ENCODE assay signal across 15 cellular contexts in the genomic region with DNA sequence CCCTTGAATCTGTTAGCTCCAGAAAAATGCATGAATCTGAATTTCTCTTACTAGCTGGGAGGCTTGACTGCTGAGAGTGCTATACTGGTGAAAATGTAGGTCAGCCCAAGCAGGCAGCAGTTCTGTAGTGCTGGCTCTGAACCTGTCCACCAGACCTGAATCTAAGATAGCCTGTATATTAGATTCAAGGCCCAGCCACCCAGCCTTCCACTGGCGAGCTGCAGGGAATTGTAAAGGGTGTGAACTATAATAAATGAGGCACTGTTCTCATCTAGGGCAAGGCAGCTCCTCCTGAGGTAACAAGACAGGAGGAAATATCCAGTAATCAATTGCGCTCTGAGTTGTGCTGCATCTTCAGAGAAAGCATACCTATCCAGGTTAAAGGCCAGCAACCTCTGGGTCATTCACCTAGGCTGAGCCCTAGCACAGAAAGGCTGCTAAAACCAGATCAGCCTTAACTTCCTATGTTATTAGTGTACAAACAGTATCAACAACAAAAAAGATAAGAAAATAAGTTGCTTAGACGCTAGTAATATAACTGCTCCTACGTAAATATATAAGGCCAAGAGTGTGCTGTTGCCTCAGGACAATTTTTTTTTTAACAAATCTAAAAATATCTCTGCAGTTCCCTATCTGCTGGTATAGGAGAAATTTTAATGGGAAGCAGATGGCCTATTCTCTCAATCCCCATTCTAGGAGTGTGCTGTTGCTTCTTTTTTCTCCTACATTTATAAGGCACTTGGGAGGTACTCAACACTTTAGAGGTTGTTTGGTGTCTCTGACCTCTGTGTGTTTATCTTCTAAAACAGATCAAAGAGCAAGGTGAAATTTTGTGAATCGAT.
A peak's percentile ranks its signal among the peaks of the same experiment; 100 is the strongest.
DNase-seq lines count a peak whose midpoint lies in the region; ATAC-seq and TF ChIP-seq lines count a peak whose summit lies in the region.
"Had no signal": no experiment of that assay in that cellular context is flagged by ENCODE, and none has a peak within 500 bp of the region (broad histone marks: within the 10 kb centered on the region; RNA-seq: fewer than 3 reads in every experiment).

No MANE protein-coding gene starts in this region.

- ATAC-seq in GM21447 (IDR thresholded peaks at IDR 0.05; ENCODE audit: unreplicated experiment) = no peak
- ATAC-seq: T-helper 17 cell had no signal

- H3K27ac Mint-ChIP-seq in mesothelial cell of epicardium = peak overlapping the region; percentile 88
- H3K27ac Mint-ChIP-seq: T-helper 17 cell had no signal

- H3K9me3 Mint-ChIP-seq in mesothelial cell of epicardium = no peaks in the 10 kb centered on the region

- H3K4me3 Mint-ChIP-seq in mesothelial cell of epicardium = no peak overlapping the region
- H3K4me3 Mint-ChIP-seq: T-helper 17 cell had no signal

- peaks cover 3% of the 10 kb centered on the region for H3K36me3 Mint-ChIP-seq in mesothelial cell of epicardium

- DNase-seq in Ammon's horn (ENCODE audit: low spot score) (peak; percentile 8), NCI-H2171 (lab: John Stamatoyannopoulos, UW) (peak; percentile 5), mesothelial cell of epicardium (ENCODE audit: low spot score in 2 of 2, unreplicated experiment in 2 of 2) (no peak), KG1 (lab: John Stamatoyannopoulos, UW) (no peak), DMS 273 treated with DMSO at 0.1 percent for 48 hours (lab: John Stamatoyannopoulos, UW) (no peak), GM10266 (ENCODE audit: extremely low spot score) (no peak)
- DNase-seq: activated CD4-positive, CD25-positive, alpha-beta regulatory T cell treated with anti-CD3 and anti-CD28 coated beads, Interleukin-2, amount 50 U/mL, for 72 hours; activated gamma-delta T cell treated with Interleukin-2 at 50 U/mL for 16 hours; left cardiac atrium; NCI-H2029; NCI-H774; T-helper 17 cell had no signal

- TF ChIP-seq CTCF in mesothelial cell of epicardium (IDR thresholded peaks at IDR 0.05; ENCODE audit: unreplicated experiment) (no peak), GM10266 (IDR thresholded peaks at IDR 0.05; ENCODE audit: control insufficient read depth, insufficient read depth, low read depth, missing control alignments) (no peak)

- H3K4me1 Mint-ChIP-seq in mesothelial cell of epicardium = peaks cover 25% of the 10 kb centered on the region

- peak overlapping the region; percentile 70 for H3K27ac ChIP-seq in cingulate gyrus (ENCODE audit: low read depth, low read length)
- H3K27ac ChIP-seq: RWPE1 had no signal

- H3K27me3 Mint-ChIP-seq in mesothelial cell of epicardium (ENCODE audit: low read depth) = no peaks in the 10 kb centered on the region
- H3K27me3 Mint-ChIP-seq: T-helper 17 cell had no signal

Comparison
In these comparisons a context has a peak if more than half of its experiments do, and no peak if none do; other contexts are left out.
1. DNase-seq: peak in Ammon's horn (single experiment) and NCI-H2171 (single experiment); none in mesothelial cell of epicardium (0 of 2), KG1 (single experiment), DMS 273 treated with DMSO at 0.1 percent for 48 hours (single experiment) and GM10266 (single experiment).